In the genomic region with DNA sequence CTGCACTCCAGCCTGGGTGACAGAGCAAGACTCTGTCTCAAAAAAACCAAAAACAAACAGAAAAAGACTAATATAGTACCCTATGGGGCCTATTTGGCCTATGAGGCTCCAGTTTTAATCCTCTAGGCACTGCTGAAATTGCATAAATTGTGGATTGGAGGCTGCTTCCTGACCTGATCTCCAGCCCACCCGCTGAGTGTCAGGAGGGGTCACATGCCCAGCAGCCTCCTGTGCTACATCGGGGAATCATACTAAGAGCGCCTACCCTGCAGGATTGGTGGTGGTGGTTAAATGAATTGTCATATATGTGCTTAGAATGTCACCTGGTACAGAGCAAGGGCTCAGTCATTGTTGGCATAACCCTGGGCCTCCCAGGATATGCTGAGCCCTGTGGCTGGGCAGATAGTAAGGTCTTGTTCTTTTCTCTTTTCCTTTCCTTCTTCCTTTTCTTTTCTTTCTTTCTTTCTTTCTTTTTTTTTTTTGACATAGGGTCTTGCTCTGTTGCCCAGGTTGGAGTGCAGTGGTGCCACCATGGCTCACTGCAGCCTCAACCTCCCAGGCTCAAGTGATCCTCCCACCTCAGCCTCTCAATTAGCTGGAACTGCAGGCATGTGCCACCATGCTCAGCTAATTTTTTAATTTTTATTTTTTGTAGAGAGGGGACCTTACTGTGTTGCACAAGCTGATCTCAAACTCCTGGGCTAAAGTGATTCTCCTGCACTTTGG, we compare ENCODE assay signal across 22 cellular contexts.
"Had no signal": no experiment of that assay in that cellular context is flagged by ENCODE, and none has a peak within 500 bp of the region (broad histone marks: within the 10 kb centered on the region; RNA-seq: fewer than 3 reads in every experiment).

No MANE protein-coding gene starts in this region.

- H3K4me1 ChIP-seq: adrenal gland had no signal

- DNase-seq: activated CD4-positive, alpha-beta T cell treated with anti-CD3 and anti-CD28 coated beads, Interleukin-2, amount 10 ng/mL, durations not matched to agents 7 days and 5 days; activated CD8-positive, alpha-beta memory T cell treated with anti-CD3 and anti-CD28 coated beads for 24 hours; activated CD8-positive, alpha-beta memory T cell treated with anti-CD3 and anti-CD28 coated beads, Interleukin-2, amount 50 U/mL, for 48 hours; activated gamma-delta T cell treated with Interleukin-2 at 50 U/mL for 16 hours; adrenal gland; dorsolateral prefrontal cortex; erythroblast; gastrocnemius medialis; head of caudate nucleus; immature natural killer cell; left ventricle myocardium inferior; mammary epithelial cell; mucosa of descending colon; naive B cell; ovary; sigmoid colon; spleen; stimulated activated CD4-positive, alpha-beta T cell treated with anti-CD3 and anti-CD28 coated beads, Interleukin-4, amount 100 ng/mL, for 4 hours; stimulated activated naive B cell treated with anti-CD40 and anti-IgM and Interleukin-4, amounts not matched to agents 10 μg/mL and 1 μg/mL and 100 μg/mL, for 72 hours; T1000 had no signal

- H3K27ac Mint-ChIP-seq: activated CD4-positive, alpha-beta T cell treated with anti-CD3 and anti-CD28 coated beads, Interleukin-2, amount 10 ng/mL, durations not matched to agents 7 days and 5 days; stimulated activated naive B cell treated with anti-CD40 and anti-IgM and Interleukin-4, amounts not matched to agents 10 μg/mL and 1 μg/mL and 100 μg/mL, for 72 hours had no signal

- H3K36me3 ChIP-seq: adrenal gland, gastrocnemius medialis, ovary had no signal

- H3K27ac ChIP-seq: adrenal gland, dorsolateral prefrontal cortex, gastrocnemius medialis, left ventricle myocardium inferior, ovary, sigmoid colon, spleen had no signal

- H3K27me3 ChIP-seq: adrenal gland, dorsolateral prefrontal cortex, gastrocnemius medialis, ovary, sigmoid colon had no signal

- H3K9me3 ChIP-seq: adrenal gland, gastrocnemius medialis, left ventricle myocardium inferior, mucosa of descending colon, ovary, sigmoid colon, spleen, thoracic aorta had no signal

- H3K9me3 Mint-ChIP-seq: activated CD4-positive, alpha-beta T cell treated with anti-CD3 and anti-CD28 coated beads, Interleukin-2, amount 10 ng/mL, durations not matched to agents 7 days and 5 days; activated naive CD4-positive, alpha-beta T cell treated with anti-CD3 and anti-CD28 coated beads, Interleukin-2, amount 50 U/mL, for 72 hours; immature natural killer cell; naive B cell; stimulated activated naive B cell treated with anti-CD40 and anti-IgM and Interleukin-4, amounts not matched to agents 10 μg/mL and 1 μg/mL and 100 μg/mL, for 72 hours had no signal

- ATAC-seq: gastrocnemius medialis, mucosa of descending colon had no signal

- H3K4me3 Mint-ChIP-seq: activated CD4-positive, alpha-beta T cell treated with anti-CD3 and anti-CD28 coated beads, Interleukin-2, amount 10 ng/mL, durations not matched to agents 7 days and 5 days; immature natural killer cell; naive B cell; stimulated activated naive B cell treated with anti-CD40 and anti-IgM and Interleukin-4, amounts not matched to agents 10 μg/mL and 1 μg/mL and 100 μg/mL, for 72 hours had no signal

- H3K4me3 ChIP-seq: adrenal gland, dorsolateral prefrontal cortex, gastrocnemius medialis, left ventricle myocardium inferior, mucosa of descending colon, ovary, sigmoid colon, spleen, thoracic aorta had no signal
